ENCODE assay signal across 10 cellular contexts in the genomic region with DNA sequence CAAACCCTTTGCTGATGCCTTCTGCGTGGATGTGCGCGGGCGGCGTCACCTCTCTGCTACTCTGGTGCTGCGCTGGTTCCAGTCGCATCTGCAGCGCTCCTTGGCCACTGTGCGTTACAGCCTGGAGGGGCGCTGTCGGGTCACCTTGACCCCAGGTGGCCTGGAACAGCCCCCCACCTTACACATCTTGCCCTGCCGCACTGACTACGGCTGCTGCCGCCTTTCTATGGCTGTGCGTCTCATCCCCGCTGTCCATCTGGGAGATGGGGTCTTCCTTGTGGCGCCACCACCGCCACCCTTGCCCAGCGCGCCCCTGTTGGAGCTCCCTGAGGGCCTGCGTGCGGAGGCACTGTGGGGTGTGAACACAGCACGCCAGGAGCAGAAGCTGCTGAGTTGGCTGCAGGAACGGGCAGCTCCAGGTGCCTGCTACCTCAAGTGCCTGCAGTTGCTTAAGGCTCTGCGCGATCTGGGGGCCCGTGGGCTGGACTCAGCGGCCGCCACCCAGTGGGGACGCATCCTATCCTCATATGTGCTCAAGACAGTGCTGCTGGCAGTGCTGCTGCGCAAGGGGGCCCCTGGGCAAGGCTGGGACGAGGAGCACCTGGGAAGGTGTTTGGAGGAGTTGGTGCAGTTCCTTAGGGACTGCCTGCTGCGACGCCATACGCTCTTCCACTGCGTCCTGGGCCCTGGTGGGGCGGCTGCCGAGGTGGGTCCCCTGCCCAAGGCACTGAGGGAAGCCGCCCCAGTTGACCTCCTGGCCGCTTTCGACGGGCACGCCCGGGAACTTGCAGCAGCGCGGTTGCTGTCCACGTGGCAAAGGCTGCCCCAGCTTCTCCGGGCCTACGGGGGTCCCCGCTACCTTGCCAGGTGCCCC. TPM values are rescaled to one million over a fixed set of nuclear protein-coding genes. Genes with fewer than 3 reads are reported as not detected.
DNase-seq lines count a peak whose midpoint lies in the region; ATAC-seq and TF ChIP-seq lines count a peak whose summit lies in the region.
"Had no signal": no experiment of that assay in that cellular context is flagged by ENCODE, and none has a peak within 500 bp of the region (broad histone marks: within the 10 kb centered on the region; RNA-seq: fewer than 3 reads in every experiment).

No MANE protein-coding gene starts in this region.

- H2AFZ ChIP-seq in trophoblast cell (ENCODE audit: insufficient read depth, low read length, poor library complexity), result no peak overlapping the region

- H3K79me1 ChIP-seq in trophoblast cell (ENCODE audit: low read length), result peaks cover 18% of the 10 kb centered on the region

- H2BK120ac ChIP-seq in trophoblast cell (ENCODE audit: insufficient read depth, low read length, poor library complexity), result no peak overlapping the region

- peak overlapping the region; percentile 67 for H2AK5ac ChIP-seq in trophoblast cell (ENCODE audit: low read length)

- peak overlapping the region; percentile 66 for H3K4ac ChIP-seq in trophoblast cell (ENCODE audit: low read depth, low read length)

- ATAC-seq in foreskin keratinocyte, result peak; percentile 3
- no peak for ATAC-seq in HG03039 (IDR thresholded peaks at IDR 0.05; ENCODE audit: unreplicated experiment)

- H2BK12ac ChIP-seq in trophoblast cell (ENCODE audit: low read length), result no peak overlapping the region

- H3K79me2 ChIP-seq in trophoblast cell (ENCODE audit: control insufficient read depth, insufficient read depth, low read length, poor library complexity), result peaks cover 20% of the 10 kb centered on the region

- H3K27ac ChIP-seq in BLaER1 (no peak overlapping the region), foreskin keratinocyte (no peak overlapping the region), trophoblast cell (ENCODE audit: low read depth, low read length) (no peak overlapping the region)
- H3K27ac ChIP-seq: neutrophil had no signal

- peaks cover 6% of the 10 kb centered on the region for H3K27me3 ChIP-seq in BLaER1
- no peaks in the 10 kb centered on the region for H3K27me3 ChIP-seq in foreskin keratinocyte
- no peaks in the 10 kb centered on the region for H3K27me3 ChIP-seq in trophoblast cell (ENCODE audit: insufficient read depth, low read length)

- H3K9ac ChIP-seq in BLaER1, result no peak overlapping the region
- no peak overlapping the region for H3K9ac ChIP-seq in trophoblast cell (ENCODE audit: low read length)

- peak overlapping the region; percentile 24 for H3K14ac ChIP-seq in trophoblast cell (ENCODE audit: low read length)

- H4K12ac ChIP-seq in trophoblast cell (ENCODE audit: low read depth, low read length), result peak overlapping the region; percentile 29

- no peak for TF ChIP-seq CTCF in WI38 (IDR thresholded peaks at IDR 0.05; ENCODE audit: low read depth, low read length)
- peak; percentile 41 for TF ChIP-seq CTCF in foreskin keratinocyte (conservative IDR thresholded peaks at IDR 0.05)

- H3K36me3 ChIP-seq in BLaER1, result no peaks in the 10 kb centered on the region
- peaks cover 15 to 16% of the 10 kb centered on the region in 2 experiments for H3K36me3 ChIP-seq in trophoblast cell (ENCODE audit: control insufficient read depth in 1 of 2, insufficient read depth in 2 of 2, low read length in 2 of 2)
- H3K36me3 ChIP-seq: neutrophil had no signal

- no peak overlapping the region for H4K91ac ChIP-seq in trophoblast cell (ENCODE audit: low read depth, low read length)

- no CpG with 5 or more reads among the region's 50 CpGs for WGBS in trophoblast cell (ENCODE audit: extremely low coverage, insufficient coverage, insufficient read length)

- H3K23ac ChIP-seq in trophoblast cell (ENCODE audit: low read length), result no peak overlapping the region

- H4K8ac ChIP-seq in trophoblast cell (ENCODE audit: low read depth, low read length), result peak overlapping the region; percentile 81

- H2BK5ac ChIP-seq in trophoblast cell (ENCODE audit: low read depth, low read length, poor library complexity), result no peak overlapping the region

- DNase-seq in foreskin keratinocyte (no peak), trophoblast cell (peak in 1 of 2 donors; percentile 34), SW480 (ENCODE audit: low spot score) (no peak), GM19238 (ENCODE audit: insufficient read length, low spot score) (no peak)
- no peak for DNase-seq in stimulated activated CD4-positive, alpha-beta T cell treated with anti-CD3 and anti-CD28 coated beads, Interleukin-4, amount 100 ng/mL, for 1 hour
- DNase-seq: NCI-H1105 had no signal

- no peaks in the 10 kb centered on the region for H4K20me1 ChIP-seq in BLaER1

- H3K4me2 ChIP-seq in BLaER1 (peak overlapping the region; percentile 69; the same call in 1 of the 2 replicates), trophoblast cell (ENCODE audit: low read length) (peak overlapping the region; percentile 87)

- H3K4me1 ChIP-seq in BLaER1, result peaks cover 55% of the 10 kb centered on the region
- H3K4me1 ChIP-seq in foreskin keratinocyte, result peaks cover 29% of the 10 kb centered on the region
- H3K4me1 ChIP-seq in trophoblast cell (ENCODE audit: control insufficient read depth in 1 of 2, insufficient read depth in 2 of 2, low read length in 2 of 2), result peaks cover 26 to 33% of the 10 kb centered on the region in 2 experiments

- H3K9me3 ChIP-seq in BLaER1, result no peaks in the 10 kb centered on the region
- H3K9me3 ChIP-seq in trophoblast cell (ENCODE audit: insufficient read depth, low read depth, low read length), result peaks cover 3% of the 10 kb centered on the region
- H3K9me3 ChIP-seq: neutrophil had no signal

- peak overlapping the region; percentile 90 for H3K18ac ChIP-seq in trophoblast cell (ENCODE audit: low read length)

- H3K4me3 ChIP-seq in BLaER1, result no peak overlapping the region
- peak overlapping the region; percentile 69 for H3K4me3 ChIP-seq in WI38 (ENCODE audit: low read depth, low read length)
- no peak overlapping the region for H3K4me3 ChIP-seq in trophoblast cell (ENCODE audit: low read depth, low read length)

RNA-seq across cellular contexts. Expression of gene ITPRIPL2, which starts 1.6 kb away (rescaled TPM):
- 15.2 and 18.1 TPM in 2 replicates for total RNA-seq in foreskin keratinocyte
- 3.3 and 3.5 TPM in 2 replicates for polyA plus RNA-seq in foreskin keratinocyte
- 12.7 and 13.3 TPM in 2 replicates for polyA plus RNA-seq in trophoblast cell (2013)

RNA-seq across cellular contexts. Expression of gene COQ7, which starts 48.0 kb away (rescaled TPM):
- 13.1 and 13.2 TPM in 2 replicates for total RNA-seq in foreskin keratinocyte
- 10.0 and 10.9 TPM in 2 replicates for polyA plus RNA-seq in foreskin keratinocyte
- 7.0 and 7.3 TPM in 2 replicates for polyA plus RNA-seq in trophoblast cell (2013)

RNA-seq across cellular contexts. Expression of gene SYT17, which starts 52.7 kb away (rescaled TPM):
- total RNA-seq in foreskin keratinocyte, result 0.14 and 0.20 TPM in 2 replicates
- 0.08 and 0.22 TPM in 2 replicates for polyA plus RNA-seq in foreskin keratinocyte
- 3.4 and 3.9 TPM in 2 replicates for polyA plus RNA-seq in trophoblast cell (2013)
